In genomic region chr20:53869466-53870258, GRCh38 we compare ENCODE assay signal across 1 cellular context.
A peak's percentile ranks its signal among the peaks of the same experiment; 100 is the strongest.
TF ChIP-seq lines count a peak whose summit lies in the region.

No MANE protein-coding gene starts in this region.

TF ChIP-seq in GM12878, 131 proteins besides CTCF, POLR2A, EP300 and RAD21 (continued from another document):
- TF ChIP-seq MLLT1 (IDR thresholded peaks at IDR 0.05), result peak; percentile 83
- TF ChIP-seq, protein P1, sequence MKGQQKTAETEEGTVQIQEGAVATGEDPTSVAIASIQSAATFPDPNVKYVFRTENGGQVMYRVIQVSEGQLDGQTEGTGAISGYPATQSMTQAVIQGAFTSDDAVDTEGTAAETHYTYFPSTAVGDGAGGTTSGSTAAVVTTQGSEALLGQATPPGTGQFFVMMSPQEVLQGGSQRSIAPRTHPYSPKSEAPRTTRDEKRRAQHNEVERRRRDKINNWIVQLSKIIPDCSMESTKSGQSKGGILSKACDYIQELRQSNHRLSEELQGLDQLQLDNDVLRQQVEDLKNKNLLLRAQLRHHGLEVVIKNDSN (IDR thresholded peaks at IDR 0.05; ENCODE audit: borderline replicate concordance, extremely low read length, insufficient read depth, low read depth, low read length), result no peak
- peak; percentile 75 for TF ChIP-seq MEF2A (IDR thresholded peaks at IDR 0.05; ENCODE audit: insufficient read depth, low read depth, low read length)
- no peak for TF ChIP-seq PML (IDR thresholded peaks at IDR 0.05; ENCODE audit: low read length)
- TF ChIP-seq YY1 (IDR thresholded peaks at IDR 0.05; ENCODE audit: low read depth, low read length), result peak; percentile 63; the same call in 1 of the 2 replicates
- no peak for TF ChIP-seq ASH2L (IDR thresholded peaks at IDR 0.05; ENCODE audit: borderline replicate concordance, low read depth)
- no peak for TF ChIP-seq RCOR1 (conservative IDR thresholded peaks at IDR 0.05; ENCODE audit: low read depth, low read length)
- no peak for TF ChIP-seq SMAD1 (IDR thresholded peaks at IDR 0.05; ENCODE audit: low read depth, partially characterized antibody)
- peak; percentile 83 for TF ChIP-seq SKIL (IDR thresholded peaks at IDR 0.05; ENCODE audit: low read depth, poor library complexity, severe bottlenecking)
- TF ChIP-seq, protein P2, sequence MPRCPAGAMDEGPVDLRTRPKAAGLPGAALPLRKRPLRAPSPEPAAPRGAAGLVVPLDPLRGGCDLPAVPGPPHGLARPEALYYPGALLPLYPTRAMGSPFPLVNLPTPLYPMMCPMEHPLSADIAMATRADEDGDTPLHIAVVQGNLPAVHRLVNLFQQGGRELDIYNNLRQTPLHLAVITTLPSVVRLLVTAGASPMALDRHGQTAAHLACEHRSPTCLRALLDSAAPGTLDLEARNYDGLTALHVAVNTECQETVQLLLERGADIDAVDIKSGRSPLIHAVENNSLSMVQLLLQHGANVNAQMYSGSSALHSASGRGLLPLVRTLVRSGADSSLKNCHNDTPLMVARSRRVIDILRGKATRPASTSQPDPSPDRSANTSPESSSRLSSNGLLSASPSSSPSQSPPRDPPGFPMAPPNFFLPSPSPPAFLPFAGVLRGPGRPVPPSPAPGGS (IDR thresholded peaks at IDR 0.05; ENCODE audit: borderline replicate concordance, insufficient read depth, low read depth, low read length, poor library complexity, severe bottlenecking), result peak; percentile 70
- peak; percentile 93 for TF ChIP-seq CBX5 (IDR thresholded peaks at IDR 0.05; ENCODE audit: low read depth)
- peak; percentile 83 for TF ChIP-seq FOXM1 (IDR thresholded peaks at IDR 0.05; ENCODE audit: low read depth, low read length)
- no peak for TF ChIP-seq E4F1 (IDR thresholded peaks at IDR 0.05; ENCODE audit: borderline replicate concordance, partially characterized antibody)
- no peak for TF ChIP-seq E2F4 (IDR thresholded peaks at IDR 0.05; ENCODE audit: low read depth, low read length)
- no peak for TF ChIP-seq POLR2AphosphoS5 (IDR thresholded peaks at IDR 0.05; ENCODE audit: low read length)
- 0 out of 2 replicates have a peak, but pooled peaks have one; percentile 28 for TF ChIP-seq NR2F1 (conservative IDR thresholded peaks at IDR 0.05)
- peak; percentile 91 for TF ChIP-seq ZNF687 (IDR thresholded peaks at IDR 0.05)
- TF ChIP-seq IRF3 (IDR thresholded peaks at IDR 0.05), result no peak
- peak; percentile 84 for TF ChIP-seq MEF2B (IDR thresholded peaks at IDR 0.05; ENCODE audit: partially characterized antibody, poor library complexity, severe bottlenecking)
- TF ChIP-seq STAT1 (conservative IDR thresholded peaks at IDR 0.05), result 0 out of 2 replicates have a peak, but pooled peaks have one; percentile 39
- peak; percentile 54; the same call in 1 of the 2 replicates for TF ChIP-seq TCF7 (IDR thresholded peaks at IDR 0.05; ENCODE audit: borderline replicate concordance)
- no peak for TF ChIP-seq SP1 (IDR thresholded peaks at IDR 0.05; ENCODE audit: low read depth, low read length)
- no peak; the same call in 1 of the 2 replicates for TF ChIP-seq TAF1 (IDR thresholded peaks at IDR 0.05; ENCODE audit: borderline replicate concordance, low read depth, low read length)
- no peak for TF ChIP-seq SIN3A (IDR thresholded peaks at IDR 0.05; ENCODE audit: low read depth, low read length)
- no peak for TF ChIP-seq GABPA (IDR thresholded peaks at IDR 0.05; ENCODE audit: low read depth)
- TF ChIP-seq NKRF (conservative IDR thresholded peaks at IDR 0.05), result 0 out of 2 replicates have a peak, but pooled peaks have one; percentile 17
- TF ChIP-seq SREBF1 (IDR thresholded peaks at IDR 0.05; ENCODE audit: low read length), result no peak
- peak; percentile 49; the same call in 1 of the 2 replicates for TF ChIP-seq PAX5 (IDR thresholded peaks at IDR 0.05; ENCODE audit: borderline replicate concordance, low read depth, low read length)
- TF ChIP-seq SPI1 (IDR thresholded peaks at IDR 0.05; ENCODE audit: borderline replicate concordance, insufficient read depth, low read depth, low read length), result no peak
- TF ChIP-seq BMI1 (IDR thresholded peaks at IDR 0.05; ENCODE audit: borderline replicate concordance), result no peak
- no peak for TF ChIP-seq SUPT20H (IDR thresholded peaks at IDR 0.05; ENCODE audit: borderline replicate concordance, control insufficient read depth, low read depth, low read length)
- TF ChIP-seq KAT2A (conservative IDR thresholded peaks at IDR 0.05; ENCODE audit: control insufficient read depth, low read depth, low read length), result no peak
- no peak for TF ChIP-seq HSF1 (IDR thresholded peaks at IDR 0.05; ENCODE audit: low read depth, low read length)
- no peak for TF ChIP-seq JUND (IDR thresholded peaks at IDR 0.05; ENCODE audit: low read depth, low read length)
TF ChIP-seq in GM12878: peak in this region for 48.
